ENCODE assay signal across 8 cellular contexts in the genomic region with DNA sequence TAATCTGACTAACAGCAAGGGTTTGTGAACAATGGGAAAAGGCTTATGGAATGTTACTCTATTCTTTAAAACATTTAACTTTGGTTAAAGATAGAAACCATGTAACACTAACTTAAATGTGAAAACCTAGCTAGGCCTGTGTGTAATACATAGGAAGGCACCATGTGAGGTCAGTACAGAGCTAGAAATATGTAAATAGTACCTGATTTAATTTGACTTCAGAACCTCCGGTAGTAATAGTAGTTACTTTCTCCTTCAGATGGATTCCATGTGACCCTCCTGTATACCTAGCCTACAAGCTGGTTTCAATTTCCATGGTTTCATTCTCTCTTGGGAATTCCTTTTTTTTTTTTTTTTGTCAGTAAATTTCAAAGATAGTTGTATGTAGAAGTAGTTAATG. TPM values are rescaled to one million over a fixed set of nuclear protein-coding genes. Genes with fewer than 3 reads are reported as not detected.
DNase-seq lines count a peak whose midpoint lies in the region; ATAC-seq and TF ChIP-seq lines count a peak whose summit lies in the region.

No MANE protein-coding gene starts in this region.

- peaks cover 35% of the 10 kb centered on the region for H3K36me3 Mint-ChIP-seq in activated T-helper 2 cell treated with anti-CD3 and anti-CD28 coated beads, Interferon-gamma antibody, Interleukin-2, Interleukin-4, amounts not matched to agents 10 μg/mL and 5 μg/mL and 100 μg/mL, durations not matched to agents 14 hours and 24 hours and 36 hours (ENCODE audit: low read depth)

- H3K4me3 Mint-ChIP-seq in activated T-helper 2 cell treated with anti-CD3 and anti-CD28 coated beads, Interferon-gamma antibody, Interleukin-2, Interleukin-4, amounts not matched to agents 10 μg/mL and 5 μg/mL and 100 μg/mL, durations not matched to agents 14 hours and 24 hours and 36 hours (ENCODE audit: low read depth), result peak overlapping the region; percentile 93

- H3K27me3 Mint-ChIP-seq in activated T-helper 2 cell treated with anti-CD3 and anti-CD28 coated beads, Interferon-gamma antibody, Interleukin-2, Interleukin-4, amounts not matched to agents 10 μg/mL and 5 μg/mL and 100 μg/mL, durations not matched to agents 14 hours and 24 hours and 36 hours (ENCODE audit: low read depth), result no peaks in the 10 kb centered on the region

- H3K4me3 ChIP-seq in retinal pigment epithelial cell (ENCODE audit: low read length), result peak overlapping the region; percentile 93

- peak overlapping the region; percentile 89 for H3K27ac Mint-ChIP-seq in activated T-helper 2 cell treated with anti-CD3 and anti-CD28 coated beads, Interferon-gamma antibody, Interleukin-2, Interleukin-4, amounts not matched to agents 10 μg/mL and 5 μg/mL and 100 μg/mL, durations not matched to agents 14 hours and 24 hours and 36 hours

- peak; percentile 74 for ATAC-seq in GM18907 (IDR thresholded peaks at IDR 0.05; ENCODE audit: unreplicated experiment)
- ATAC-seq in HG03103 (IDR thresholded peaks at IDR 0.05; ENCODE audit: low read depth, unreplicated experiment), result peak; percentile 81
- ATAC-seq in left ventricle myocardium superior, result peak; percentile 45

- peaks cover 27% of the 10 kb centered on the region for H3K4me1 Mint-ChIP-seq in activated T-helper 2 cell treated with anti-CD3 and anti-CD28 coated beads, Interferon-gamma antibody, Interleukin-2, Interleukin-4, amounts not matched to agents 10 μg/mL and 5 μg/mL and 100 μg/mL, durations not matched to agents 14 hours and 24 hours and 36 hours (ENCODE audit: low read depth)

- intact Hi-C loops in activated T-helper 2 cell treated with anti-CD3 and anti-CD28 coated beads, Interferon-gamma antibody, Interleukin-2, Interleukin-4, amounts not matched to agents 10 μg/mL and 5 μg/mL and 100 μg/mL, durations not matched to agents 14 hours and 24 hours and 36 hours (cut with micrococcal nuclease), result loop anchor here (5.0 kb wide), 1 partner anchor 67 kb away; no protein-coding TSS in a partner anchor
- intact Hi-C loops in left ventricle myocardium superior (cut with micrococcal nuclease), result loop anchor here (10.0 kb wide), 1 partner anchor 94 kb away; no protein-coding TSS in a partner anchor

- TF ChIP-seq CTCF in retinal pigment epithelial cell (conservative IDR thresholded peaks at IDR 0.05; ENCODE audit: low read depth, low read length), result peak; percentile 58

- H3K9me3 Mint-ChIP-seq in activated T-helper 2 cell treated with anti-CD3 and anti-CD28 coated beads, Interferon-gamma antibody, Interleukin-2, Interleukin-4, amounts not matched to agents 10 μg/mL and 5 μg/mL and 100 μg/mL, durations not matched to agents 14 hours and 24 hours and 36 hours, result peaks cover 16% of the 10 kb centered on the region

- DNase-seq in COR-L47 (lab: John Stamatoyannopoulos, UW), result peak; percentile 30
- DNase-seq in NCI-H2227 (lab: John Stamatoyannopoulos, UW; ENCODE audit: unreplicated experiment), result peak; percentile 10
- no peak for DNase-seq in activated T-helper 2 cell treated with anti-CD3 and anti-CD28 coated beads, Interferon-gamma antibody, Interleukin-2, Interleukin-4, amounts not matched to agents 10 μg/mL and 5 μg/mL and 100 μg/mL, durations not matched to agents 14 hours and 24 hours and 36 hours (ENCODE audit: low spot score)
- no peak for DNase-seq in left ventricle myocardium superior
- peak; percentile 27 for DNase-seq in retinal pigment epithelial cell (ENCODE audit: low read depth)
- no peak for DNase-seq in activated gamma-delta T cell treated with Interleukin-2 at 50 U/mL for 16 hours

RNA-seq across cellular contexts. Expression of gene MTF2, which starts 1.3 kb away (rescaled TPM):
- total RNA-seq in activated T-helper 2 cell treated with anti-CD3 and anti-CD28 coated beads, Interferon-gamma antibody, Interleukin-2, Interleukin-4, amounts not matched to agents 10 μg/mL and 5 μg/mL and 100 μg/mL, durations not matched to agents 14 hours and 24 hours and 36 hours, result 73.1 and 83.5 TPM in 2 replicates
- 8.7 TPM for total RNA-seq in left ventricle myocardium superior

Comparison
In these comparisons a context has a peak if more than half of its experiments do, and no peak if none do; other contexts are left out.
1. DNase-seq: peak in COR-L47 (single experiment), NCI-H2227 (single experiment) and retinal pigment epithelial cell (single experiment); none in activated T-helper 2 cell treated with anti-CD3 and anti-CD28 coated beads, Interferon-gamma antibody, Interleukin-2, Interleukin-4, amounts not matched to agents 10 μg/mL and 5 μg/mL and 100 μg/mL, durations not matched to agents 14 hours and 24 hours and 36 hours (single experiment), left ventricle myocardium superior (single experiment) and activated gamma-delta T cell treated with Interleukin-2 at 50 U/mL for 16 hours (single experiment).
2. Peak in every context shown above with its lines, with median percentiles within 50 percentile points of each other: ATAC-seq.